Comparison of ENCODE assay signal across 9 cellular contexts in genomic region chrX:78517124-78517523, GRCh38.
A peak's percentile ranks its signal among the peaks of the same experiment; 100 is the strongest.
DNase-seq lines count a peak whose midpoint lies in the region; ATAC-seq and TF ChIP-seq lines count a peak whose summit lies in the region.
"Had no signal": no experiment of that assay in that cellular context is flagged by ENCODE, and none has a peak within 500 bp of the region (broad histone marks: within the 10 kb centered on the region; RNA-seq: fewer than 3 reads in every experiment).

No MANE protein-coding gene starts in this region.

- H3K4me2 ChIP-seq in smooth muscle cell = no peak overlapping the region

- 63% methylated on average over 4 of the region's 4 CpGs for WGBS in smooth muscle cell (ENCODE audit: low lambda C conversion rate)

- peaks cover 3% of the 10 kb centered on the region for H3K4me1 ChIP-seq in smooth muscle cell (ENCODE audit: low read depth)

- peak; percentile 18 to 48 for DNase-seq in activated CD4-positive, alpha-beta T cell treated with anti-CD3 and anti-CD28 coated beads, Interleukin-2, amount 50 U/mL, for 48 hours
- DNase-seq in natural killer cell (no peak), nephron progenitor cell (no peak), MCF 10A (ENCODE audit: unreplicated experiment) (no peak), smooth muscle cell (lab: John Stamatoyannopoulos, UW; ENCODE audit: unreplicated experiment) (no peak), AML-193 (lab: John Stamatoyannopoulos, UW) (no peak)

- H3K27me3 ChIP-seq in smooth muscle cell (ENCODE audit: low read depth) = no peaks in the 10 kb centered on the region
- H3K27me3 ChIP-seq: cardiac muscle cell had no signal

- BruUV-seq in MCF 10A (replicated peaks; lab: Mats Ljungman, UMichigan) = no TSS peak

- H3K4me3 Mint-ChIP-seq in natural killer cell (no peak overlapping the region), nephron progenitor cell (no peak overlapping the region), MCF 10A (ENCODE audit: unreplicated experiment) (no peak overlapping the region)

- H3K27me3 Mint-ChIP-seq in natural killer cell (ENCODE audit: low read depth in 2 of 2) (no peaks in the 10 kb centered on the region), nephron progenitor cell (ENCODE audit: low read depth, poor library complexity) (peaks cover 3% of the 10 kb centered on the region), MCF 10A (ENCODE audit: insufficient read depth, unreplicated experiment) (no peaks in the 10 kb centered on the region)

- H3K27ac ChIP-seq in smooth muscle cell (ENCODE audit: low read depth) = no peak overlapping the region
- H3K27ac ChIP-seq: cardiac muscle cell had no signal

- no peak overlapping the region for H3K4me3 ChIP-seq in smooth muscle cell
- H3K4me3 ChIP-seq: cardiac muscle cell had no signal

- no peak for TF ChIP-seq POLR2A in GM18505 (IDR thresholded peaks at IDR 0.05; ENCODE audit: borderline replicate concordance, extremely low read depth, insufficient read depth, insufficient read length)

- H2AFZ ChIP-seq in smooth muscle cell (ENCODE audit: low read depth) = no peak overlapping the region

- peak; percentile 77 for ATAC-seq in GM18505 (IDR thresholded peaks at IDR 0.05; ENCODE audit: unreplicated experiment)
- ATAC-seq in HG03039 (IDR thresholded peaks at IDR 0.05; ENCODE audit: unreplicated experiment) = peak; percentile 92
- peak; percentile 40 to 61 (median 44) for ATAC-seq in natural killer cell

- TF ChIP-seq CTCF in natural killer cell (IDR thresholded peaks at IDR 0.05) (no peak), nephron progenitor cell (IDR thresholded peaks at IDR 0.05) (no peak), MCF 10A (IDR thresholded peaks at IDR 0.05; ENCODE audit: unreplicated experiment) (no peak), smooth muscle cell (IDR thresholded peaks at IDR 0.05; ENCODE audit: borderline replicate concordance, insufficient read depth, poor library complexity, severe bottlenecking) (no peak)

- H3K36me3 Mint-ChIP-seq in natural killer cell (no peaks in the 10 kb centered on the region), nephron progenitor cell (ENCODE audit: low read depth) (no peaks in the 10 kb centered on the region), MCF 10A (ENCODE audit: insufficient read depth, unreplicated experiment) (no peaks in the 10 kb centered on the region)

- no peaks in the 10 kb centered on the region for H4K20me1 ChIP-seq in smooth muscle cell (ENCODE audit: low read depth)

- intact Hi-C loops in natural killer cell (cut with micrococcal nuclease) (no loop called here), MCF 10A (cut with micrococcal nuclease) (loop anchor here (10.0 kb wide), 1 partner anchor 382 kb away; the partner anchor contains the start of gene TAF9B)

- no peak overlapping the region for H3K27ac Mint-ChIP-seq in natural killer cell
- H3K27ac Mint-ChIP-seq in nephron progenitor cell = no peak overlapping the region
- H3K27ac Mint-ChIP-seq in MCF 10A (ENCODE audit: low read depth, unreplicated experiment) = no peak overlapping the region

- no peaks in the 10 kb centered on the region for H3K9me3 ChIP-seq in smooth muscle cell (replicated peaks; ENCODE audit: low read depth)

- POLR2A ChIA-PET in MCF 10A (lab: Yijun Ruan, JAX) = no interaction called here

- H3K36me3 ChIP-seq in smooth muscle cell (ENCODE audit: low read depth) = no peaks in the 10 kb centered on the region
- H3K36me3 ChIP-seq: cardiac muscle cell had no signal

- no peaks in the 10 kb centered on the region for H3F3A ChIP-seq in smooth muscle cell (ENCODE audit: low read depth)

- H3K4me1 Mint-ChIP-seq in natural killer cell = no peaks in the 10 kb centered on the region
- H3K4me1 Mint-ChIP-seq in nephron progenitor cell = peaks cover 8% of the 10 kb centered on the region
- H3K4me1 Mint-ChIP-seq in MCF 10A (ENCODE audit: insufficient read depth, unreplicated experiment) = no peaks in the 10 kb centered on the region

- H3K9me3 Mint-ChIP-seq in natural killer cell (no peaks in the 10 kb centered on the region), nephron progenitor cell (peaks cover 11% of the 10 kb centered on the region), MCF 10A (ENCODE audit: unreplicated experiment) (peaks cover 7% of the 10 kb centered on the region)

- H3K9ac ChIP-seq in smooth muscle cell (ENCODE audit: low read depth) = no peak overlapping the region

- CTCF ChIA-PET in MCF 10A (lab: Yijun Ruan, JAX) = no interaction called here

- no peaks in the 10 kb centered on the region for H3K79me2 ChIP-seq in smooth muscle cell (ENCODE audit: low read depth)

Comparison
In these comparisons a context has a peak if more than half of its experiments do, and no peak if none do; other contexts are left out.
1. DNase-seq: peak in activated CD4-positive, alpha-beta T cell treated with anti-CD3 and anti-CD28 coated beads, Interleukin-2, amount 50 U/mL, for 48 hours (2 of 2); none in natural killer cell (single experiment), nephron progenitor cell (single experiment), MCF 10A (single experiment), smooth muscle cell (single experiment) and AML-193 (0 of 2).
2. Peak in every context shown above with its lines, with median percentiles within 50 percentile points of each other: ATAC-seq.